ENCODE assay signal across 12 cellular contexts in the genomic region with DNA sequence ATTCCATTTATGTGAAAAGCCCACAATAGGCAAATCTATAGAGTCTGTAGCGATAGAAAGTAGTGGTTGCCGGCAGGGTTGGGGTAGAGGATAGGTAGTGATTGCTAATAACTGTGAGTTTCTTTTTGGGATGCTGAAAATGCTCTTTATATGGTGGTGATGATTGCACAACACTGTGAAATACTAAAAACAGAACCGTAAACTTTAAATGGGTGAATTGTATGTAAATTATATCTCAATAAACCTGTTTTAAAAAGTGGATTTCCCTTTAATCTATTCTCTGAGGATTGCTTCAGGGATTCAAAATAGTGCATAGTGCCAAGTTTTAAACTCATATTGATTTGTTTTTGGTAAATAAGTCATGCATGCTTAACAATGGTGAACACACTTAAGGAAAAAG.
DNase-seq lines count a peak whose midpoint lies in the region; ATAC-seq, FAIRE-seq and TF ChIP-seq lines count a peak whose summit lies in the region.
"Had no signal": no experiment of that assay in that cellular context is flagged by ENCODE, and none has a peak within 500 bp of the region (broad histone marks: within the 10 kb centered on the region; RNA-seq: fewer than 3 reads in every experiment).

No MANE protein-coding gene starts in this region.

- H3K27ac Mint-ChIP-seq in activated T-helper 17 cell treated with anti-CD3 and anti-CD28 coated beads, Interleukin-2, amount 50 U/mL, for 72 hours: peak overlapping the region; percentile 49

- FAIRE-seq in HepG2 (lab: Jason Lieb, UNC): no peak

- H3K4me3 Mint-ChIP-seq in activated T-helper 17 cell treated with anti-CD3 and anti-CD28 coated beads, Interleukin-2, amount 50 U/mL, for 72 hours: peak overlapping the region; percentile 77
- H3K4me3 Mint-ChIP-seq: activated T-cell treated with anti-CD3 and anti-CD28 coated beads, Interleukin-2, amount 50 U/mL, for 4 hours had no signal

- H3K27ac ChIP-seq in heart left ventricle: peak overlapping the region in 11 of 12 donors; percentile 7 to 89 (median 79)
- H3K27ac ChIP-seq in HepG2 (ENCODE audit: extremely low read length, insufficient read depth, low read length): peak overlapping the region; percentile 94
- H3K27ac ChIP-seq in tibial artery: peak overlapping the region; percentile 67 to 72
- H3K27ac ChIP-seq: cardiac muscle cell had no signal

- ATAC-seq in heart left ventricle: no peak
- ATAC-seq in left cardiac atrium: no peak
- peak; percentile 37 for ATAC-seq in activated T-helper 17 cell treated with anti-CD3 and anti-CD28 coated beads, Interleukin-2, amount 50 U/mL, for 72 hours (replicated peaks)
- ATAC-seq in HepG2: no peak

- in situ Hi-C loops in HepG2 (cut with HindIII; ENCODE audit: extremely low pct_ligation_motif_present, low pct_unique_long_range_greater_than_20kb): loop anchor here (10.0 kb wide), 2 partner anchors 549 to 661 kb away; a partner anchor contains a TSS

- no peak for TF ChIP-seq POLR2A in heart left ventricle (IDR thresholded peaks at IDR 0.05)
- no peak for TF ChIP-seq POLR2A in HepG2 (IDR thresholded peaks at IDR 0.05; ENCODE audit: insufficient read depth in 1 of 2, low read depth in 2 of 2, low read length in 2 of 2)

- no peaks in the 10 kb centered on the region for H3K27me3 Mint-ChIP-seq in activated T-helper 17 cell treated with anti-CD3 and anti-CD28 coated beads, Interleukin-2, amount 50 U/mL, for 72 hours
- H3K27me3 Mint-ChIP-seq: IgD-negative memory B cell had no signal

- intact Hi-C loops in heart left ventricle (cut with DNase I) (loop anchor here in 1 of 10 donors (10.0 kb wide), 1 partner anchor 651 kb away; no protein-coding TSS in a partner anchor), left cardiac atrium (cut with DNase I) (loop anchor here in 1 of 2 donors (10.0 kb wide), 1 partner anchor 661 kb away; no protein-coding TSS in a partner anchor), HepG2 (cut with micrococcal nuclease; ENCODE audit: unreplicated experiment) (loop anchor here (2.0 to 5.0 kb wide), 4 partner anchors 23 to 551 kb away; no protein-coding TSS in a partner anchor), tibial artery (cut with DNase I; ENCODE audit: low total_unique reads) (no loop called here)

- peaks cover 47% of the 10 kb centered on the region for H3K4me1 Mint-ChIP-seq in activated T-helper 17 cell treated with anti-CD3 and anti-CD28 coated beads, Interleukin-2, amount 50 U/mL, for 72 hours

- no peaks in the 10 kb centered on the region for H3K9me3 Mint-ChIP-seq in activated T-helper 17 cell treated with anti-CD3 and anti-CD28 coated beads, Interleukin-2, amount 50 U/mL, for 72 hours
- H3K9me3 Mint-ChIP-seq: IgD-negative memory B cell had no signal

- TF ChIP-seq EP300 in HepG2 (IDR thresholded peaks at IDR 0.05; ENCODE audit: low read depth in 2 of 2, low read length in 2 of 2) (no peak), HepG2 (CRISPR knock-in tag; IDR thresholded peaks at IDR 0.05; ENCODE audit: borderline replicate concordance) (no peak)

- H3K27me3 ChIP-seq in heart left ventricle (no peaks in the 10 kb centered on the region), HepG2 (ENCODE audit: control insufficient read depth in 1 of 2, insufficient read depth in 2 of 2, low read length in 2 of 2) (no peaks in the 10 kb centered on the region), tibial artery (no peaks in the 10 kb centered on the region)
- H3K27me3 ChIP-seq: cardiac muscle cell had no signal

- DNase-seq in heart left ventricle: no peak
- no peak for DNase-seq in left cardiac atrium
- no peak for DNase-seq in HepG2 (ENCODE audit: low spot score)
- DNase-seq in tibial artery: no peak
- no peak for DNase-seq in activated naive CD4-positive, alpha-beta T cell treated with anti-CD3 and anti-CD28 coated beads, Interleukin-2, amount 50 U/mL, for 16 hours
- no peak for DNase-seq in activated gamma-delta T cell (lab: John Stamatoyannopoulos, UW)
- DNase-seq in HCEC 1CT: no peak
- DNase-seq: activated T-cell treated with anti-CD3 and anti-CD28 coated beads, Interleukin-2, amount 50 U/mL, for 4 hours; NCI-H187 treated with DMSO at 0.1 percent for 48 hours had no signal

- POLR2A ChIA-PET in HepG2 (lab: Yijun Ruan, JAX): interaction anchor here (0.7 to 2.3 kb wide), 21 partner anchors 10 to 555 kb away, joined by 3 to 31 read pairs (median 6); a partner anchor contains a TSS

- H3K9me3 ChIP-seq in heart left ventricle (no peaks in the 10 kb centered on the region), HepG2 (ENCODE audit: low read length) (no peaks in the 10 kb centered on the region), tibial artery (no peaks in the 10 kb centered on the region)

- CTCF ChIA-PET in HepG2 (lab: Yijun Ruan, JAX; ENCODE audit: low intra/inter-chr PET ratio, low total read pairs): no interaction called here

- H3K4me1 ChIP-seq in heart left ventricle (peaks cover 0 to 83% (median 48%) of the 10 kb centered on the region in 12 donors), HepG2 (ENCODE audit: insufficient read depth, low read length) (peaks cover 99% of the 10 kb centered on the region), tibial artery (peaks cover 0 to 100% (median 56%) of the 10 kb centered on the region in 4 donors)

- no TSS peak for BruUV-seq in HepG2 (replicated peaks; lab: Mats Ljungman, UMichigan)

- no peak for TF ChIP-seq RAD21 in HepG2 (CRISPR knock-in tag; IDR thresholded peaks at IDR 0.05)

- TF ChIP-seq CTCF in heart left ventricle (IDR thresholded peaks at IDR 0.05) (no peak), HepG2 (CRISPR knock-in tag; IDR thresholded peaks at IDR 0.05) (no peak), tibial artery (IDR thresholded peaks at IDR 0.05) (no peak)

- H3K4me2 ChIP-seq in HepG2 (ENCODE audit: low read depth, low read length): peak overlapping the region; percentile 73

- H3K36me3 ChIP-seq in heart left ventricle: no peaks in the 10 kb centered on the region
- H3K36me3 ChIP-seq in HepG2 (replicated peaks in 1 of 2; ENCODE audit: control insufficient read depth in 1 of 2, insufficient read depth in 2 of 2, low read length in 2 of 2): no peaks in the 10 kb centered on the region
- H3K36me3 ChIP-seq in tibial artery: peaks cover 0 to 7% (median 0%) of the 10 kb centered on the region in 3 donors
- H3K36me3 ChIP-seq: cardiac muscle cell had no signal

- no peak overlapping the region for H2AFZ ChIP-seq in HepG2 (ENCODE audit: low read length)

- H3K9ac ChIP-seq in HepG2 (ENCODE audit: insufficient read depth, low read depth, low read length): peak overlapping the region; percentile 73

- WGBS in heart left ventricle, 4 donors: 91 to 96% (median 94%) methylated on average over 3 of the region's 3 CpGs
- WGBS in HepG2 (ENCODE audit: low lambda C conversion rate): 81% methylated on average over 3 of the region's 3 CpGs

- H4K20me1 ChIP-seq in HepG2 (ENCODE audit: insufficient read depth, low read length): no peaks in the 10 kb centered on the region

- H3K79me2 ChIP-seq in HepG2 (ENCODE audit: insufficient read depth, low read length): peaks cover 59% of the 10 kb centered on the region

- peaks cover 25% of the 10 kb centered on the region for H3K36me3 Mint-ChIP-seq in activated T-helper 17 cell treated with anti-CD3 and anti-CD28 coated beads, Interleukin-2, amount 50 U/mL, for 72 hours (ENCODE audit: low read depth)

- H3K4me3 ChIP-seq in heart left ventricle (no peak overlapping the region), HepG2 (replicated peaks in 1 of 3; ENCODE audit: insufficient read depth in 1 of 3, low read depth in 2 of 3, low read length in 3 of 3) (peak overlapping the region in 1 of 3 experiments; percentile 45; a peak in 2 of 6 replicates), tibial artery (no peak overlapping the region)
- H3K4me3 ChIP-seq: cardiac muscle cell had no signal

TF ChIP-seq in HepG2, 621 proteins besides CTCF, POLR2A, EP300 and RAD21 (continues in another document):
- peak; percentile 47 for TF ChIP-seq CEBPG (CRISPR knock-in tag; IDR thresholded peaks at IDR 0.05)
- TF ChIP-seq CEBPB (IDR thresholded peaks at IDR 0.05; ENCODE audit: borderline replicate concordance, low read depth, low read length): peak; percentile 86
- TF ChIP-seq, protein P1, sequence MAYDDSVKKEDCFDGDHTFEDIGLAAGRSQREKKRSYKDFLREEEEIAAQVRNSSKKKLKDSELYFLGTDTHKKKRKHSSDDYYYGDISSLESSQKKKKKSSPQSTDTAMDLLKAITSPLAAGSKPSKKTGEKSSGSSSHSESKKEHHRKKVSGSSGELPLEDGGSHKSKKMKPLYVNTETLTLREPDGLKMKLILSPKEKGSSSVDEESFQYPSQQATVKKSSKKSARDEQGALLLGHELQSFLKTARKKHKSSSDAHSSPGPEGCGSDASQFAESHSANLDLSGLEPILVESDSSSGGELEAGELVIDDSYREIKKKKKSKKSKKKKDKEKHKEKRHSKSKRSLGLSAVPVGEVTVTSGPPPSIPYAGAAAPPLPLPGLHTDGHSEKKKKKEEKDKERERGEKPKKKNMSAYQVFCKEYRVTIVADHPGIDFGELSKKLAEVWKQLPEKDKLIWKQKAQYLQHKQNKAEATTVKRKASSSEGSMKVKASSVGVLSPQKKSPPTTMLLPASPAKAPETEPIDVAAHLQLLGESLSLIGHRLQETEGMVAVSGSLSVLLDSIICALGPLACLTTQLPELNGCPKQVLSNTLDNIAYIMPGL (CRISPR knock-in tag; IDR thresholded peaks at IDR 0.05; ENCODE audit: borderline replicate concordance in 1 of 2, low read depth in 1 of 2): 0 out of 4 replicates have a peak, but pooled peaks of 1 of the 2 experiments have one; percentile 0
- TF ChIP-seq, protein P2, sequence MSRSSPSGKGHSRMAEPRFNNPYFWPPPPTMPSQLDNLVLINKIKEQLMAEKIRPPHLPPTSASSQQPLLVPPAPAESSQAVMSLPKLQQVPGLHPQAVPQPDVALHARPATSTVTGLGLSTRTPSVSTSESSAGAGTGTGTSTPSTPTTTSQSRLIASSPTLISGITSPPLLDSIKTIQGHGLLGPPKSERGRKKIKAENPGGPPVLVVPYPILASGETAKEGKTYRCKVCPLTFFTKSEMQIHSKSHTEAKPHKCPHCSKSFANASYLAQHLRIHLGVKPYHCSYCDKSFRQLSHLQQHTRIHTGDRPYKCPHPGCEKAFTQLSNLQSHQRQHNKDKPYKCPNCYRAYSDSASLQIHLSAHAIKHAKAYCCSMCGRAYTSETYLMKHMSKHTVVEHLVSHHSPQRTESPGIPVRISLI (CRISPR knock-in tag; IDR thresholded peaks at IDR 0.05; ENCODE audit: borderline replicate concordance): 0 out of 2 replicates have a peak, but pooled peaks have one; percentile 36
